1 cellular context compared by ENCODE assay signal in genomic region chr20:44544178-44544719, GRCh38.
A peak's percentile ranks its signal among the peaks of the same experiment; 100 is the strongest.
TF ChIP-seq lines count a peak whose summit lies in the region.

No MANE protein-coding gene starts in this region.

TF ChIP-seq in K562, 482 proteins besides CTCF, POLR2A, EP300 and RAD21 (continued from another document and continues in another):
- TF ChIP-seq ZBTB7A (IDR thresholded peaks at IDR 0.05; ENCODE audit: borderline replicate concordance, control insufficient read depth, low read depth, low read length) (no peak), E2F8 (IDR thresholded peaks at IDR 0.05; ENCODE audit: low read depth, partially characterized antibody) (no peak), ZNF592 (IDR thresholded peaks at IDR 0.05) (peak; percentile 83), STAG1 (CRISPR knock-in tag; IDR thresholded peaks at IDR 0.05; ENCODE audit: borderline replicate concordance) (no peak), CBFA2T2 (conservative IDR thresholded peaks at IDR 0.05) (peak; percentile 73), TRIM25 (IDR thresholded peaks at IDR 0.05; ENCODE audit: borderline replicate concordance) (no peak), MGA (IDR thresholded peaks at IDR 0.05) (peak; percentile 85), EWSR1 (IDR thresholded peaks at IDR 0.05; ENCODE audit: borderline replicate concordance, low read depth, partially characterized antibody) (no peak), TAL1 (IDR thresholded peaks at IDR 0.05) (peak; percentile 56; the same call in 1 of the 2 replicates), HMBOX1 (IDR thresholded peaks at IDR 0.05) (no peak), PHB (CRISPR knock-in tag; IDR thresholded peaks at IDR 0.05) (no peak), ZNF609 (CRISPR knock-in tag; IDR thresholded peaks at IDR 0.05; ENCODE audit: borderline replicate concordance) (no peak), ZNF695 (CRISPR knock-in tag; IDR thresholded peaks at IDR 0.05) (no peak), SNIP1 (IDR thresholded peaks at IDR 0.05; ENCODE audit: low read depth) (no peak), ZNF699 (CRISPR knock-in tag; IDR thresholded peaks at IDR 0.05; ENCODE audit: insufficient replicate concordance) (no peak), ZMIZ1 (IDR thresholded peaks at IDR 0.05; ENCODE audit: low read depth in 2 of 2, low read length in 2 of 2) (no peak)
